In the genomic region with DNA sequence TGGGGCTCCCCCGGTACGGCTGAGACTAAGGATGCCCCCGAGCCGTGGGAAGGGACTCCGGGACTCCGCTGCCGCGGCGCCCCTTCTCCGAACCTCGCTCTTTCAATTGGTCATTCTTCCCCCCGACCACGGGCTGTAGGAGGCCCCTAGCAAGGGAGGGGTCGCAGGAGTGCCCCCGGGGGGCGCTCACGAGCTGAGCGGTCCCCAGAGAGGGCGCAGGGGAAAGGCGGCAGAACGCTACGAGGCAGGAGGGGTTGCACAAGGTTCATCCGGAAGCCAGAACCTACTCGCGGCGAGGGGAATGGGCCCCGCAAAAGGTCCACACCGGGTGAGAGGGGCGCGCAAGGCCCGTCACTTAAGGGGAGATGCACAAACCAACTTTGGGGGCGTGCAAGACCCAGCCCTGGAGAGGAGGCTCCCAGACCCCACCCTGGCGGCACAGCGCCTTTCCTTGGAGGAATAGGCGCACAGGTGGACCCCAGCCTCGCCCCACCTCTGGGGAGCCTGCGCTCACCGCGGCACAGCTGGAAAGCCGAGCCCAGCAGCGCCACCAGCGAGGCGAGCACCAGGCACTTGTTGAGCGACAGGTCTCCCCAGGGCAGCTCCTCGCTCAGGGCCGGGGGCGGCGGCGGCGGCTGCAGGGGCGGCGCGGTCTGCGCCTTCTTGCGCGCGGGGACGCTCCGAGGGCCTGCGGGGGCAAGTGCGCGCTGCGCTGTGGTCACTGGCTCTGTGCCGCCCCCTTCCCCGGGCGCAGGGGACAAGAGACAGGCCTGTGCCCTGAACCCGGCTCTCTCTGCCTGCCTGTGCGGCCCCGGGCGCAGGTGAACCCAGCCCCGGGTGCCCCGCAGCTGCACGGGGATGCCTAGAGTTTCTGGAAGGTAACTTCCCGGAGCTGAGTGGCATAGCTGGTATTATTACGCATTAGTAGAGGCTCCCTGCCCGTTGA, we compare ENCODE assay signal across 7 cellular contexts. TPM values are rescaled to one million over a fixed set of nuclear protein-coding genes. Genes with fewer than 3 reads are reported as not detected.
DNase-seq lines count a peak whose midpoint lies in the region; ATAC-seq and TF ChIP-seq lines count a peak whose summit lies in the region.

No MANE protein-coding gene starts in this region.

- ATAC-seq in T-helper 17 cell (peak; percentile 39), HG03439 (IDR thresholded peaks at IDR 0.05; ENCODE audit: unreplicated experiment) (no peak), GM19467 (IDR thresholded peaks at IDR 0.05; ENCODE audit: unreplicated experiment) (no peak)

- no peak for DNase-seq in GM23248
- DNase-seq in T-helper 17 cell: no peak
- DNase-seq in effector CD4-positive, alpha-beta T cell: peak; percentile 43
- DNase-seq in smooth muscle cell (lab: John Stamatoyannopoulos, UW; ENCODE audit: unreplicated experiment): no peak
- DNase-seq in SW480 (ENCODE audit: low spot score): no peak

- H3K27ac ChIP-seq in GM23248 (no peak overlapping the region), smooth muscle cell (ENCODE audit: low read depth) (no peak overlapping the region)

- 13% methylated on average over 54 to 68 of the region's 76 CpGs for WGBS in GM23248 (ENCODE audit: low coverage in 1 of 2, low lambda C conversion rate in 2 of 2, missing lambda C conversion rate in 2 of 2), 2 experiments
- 6% methylated on average over 54 of the region's 76 CpGs for WGBS in smooth muscle cell (ENCODE audit: low lambda C conversion rate)

- H4K20me1 ChIP-seq in GM23248 (ENCODE audit: insufficient read depth) (no peaks in the 10 kb centered on the region), smooth muscle cell (ENCODE audit: low read depth) (peaks cover 23% of the 10 kb centered on the region)

- no peaks in the 10 kb centered on the region for H3F3A ChIP-seq in GM23248 (ENCODE audit: insufficient read depth)
- H3F3A ChIP-seq in smooth muscle cell (ENCODE audit: low read depth): no peaks in the 10 kb centered on the region

- peak overlapping the region; percentile 43 for H3K27ac Mint-ChIP-seq in T-helper 17 cell

- no peaks in the 10 kb centered on the region for H3K36me3 ChIP-seq in GM23248 (ENCODE audit: low read depth)
- no peaks in the 10 kb centered on the region for H3K36me3 ChIP-seq in smooth muscle cell (ENCODE audit: low read depth)

- H3K4me2 ChIP-seq in GM23248 (ENCODE audit: unreplicated experiment) (peak overlapping the region; percentile 35), smooth muscle cell (peak overlapping the region; percentile 73)

- no peak for TF ChIP-seq CTCF in smooth muscle cell (IDR thresholded peaks at IDR 0.05; ENCODE audit: borderline replicate concordance, insufficient read depth, poor library complexity, severe bottlenecking)

- in situ Hi-C loops in GM23248 (cut with MboI): no loop called here

- peaks cover 2% of the 10 kb centered on the region for H3K4me1 Mint-ChIP-seq in T-helper 17 cell

- H3K4me3 ChIP-seq in GM23248: no peak overlapping the region
- H3K4me3 ChIP-seq in smooth muscle cell: peak overlapping the region; percentile 13

- H3K9me2 ChIP-seq in GM23248 (ENCODE audit: insufficient read depth): no peaks in the 10 kb centered on the region

- H3K79me2 ChIP-seq in GM23248 (ENCODE audit: insufficient read depth) (no peaks in the 10 kb centered on the region), smooth muscle cell (ENCODE audit: low read depth) (no peaks in the 10 kb centered on the region)

- H3K4me3 Mint-ChIP-seq in T-helper 17 cell: peak overlapping the region; percentile 83

- no peaks in the 10 kb centered on the region for H3K4me1 ChIP-seq in GM23248 (ENCODE audit: insufficient read depth)
- peaks cover 7% of the 10 kb centered on the region for H3K4me1 ChIP-seq in smooth muscle cell (ENCODE audit: low read depth)

- peaks cover 2% of the 10 kb centered on the region for H3K36me3 Mint-ChIP-seq in T-helper 17 cell (ENCODE audit: low read depth)

- H3K9ac ChIP-seq in GM23248 (no peak overlapping the region), smooth muscle cell (ENCODE audit: low read depth) (no peak overlapping the region)

- H3K27me3 Mint-ChIP-seq in T-helper 17 cell: no peaks in the 10 kb centered on the region

- no peaks in the 10 kb centered on the region for H3K9me3 ChIP-seq in GM23248 (ENCODE audit: low read depth)
- no peaks in the 10 kb centered on the region for H3K9me3 ChIP-seq in T-helper 17 cell (ENCODE audit: control insufficient read depth, low read length, poor library complexity, severe bottlenecking)
- H3K9me3 ChIP-seq in smooth muscle cell (replicated peaks; ENCODE audit: low read depth): no peaks in the 10 kb centered on the region

- H3K27me3 ChIP-seq in GM23248 (replicated peaks; ENCODE audit: insufficient read depth) (peaks cover 26% of the 10 kb centered on the region), smooth muscle cell (ENCODE audit: low read depth) (peaks cover 22% of the 10 kb centered on the region)

- H2AFZ ChIP-seq in GM23248: no peak overlapping the region
- H2AFZ ChIP-seq in smooth muscle cell (ENCODE audit: low read depth): no peak overlapping the region

RNA-seq across cellular contexts. Expression of gene JSRP1, which starts 2.8 kb away (rescaled TPM):
- total RNA-seq in GM23248 (2014; rRNA removed; shearing (Covaris generic)): not detected in 2 replicates
- polyA plus RNA-seq in GM23248 (2016; fragmentation: Nextera tagmentation; extraction: Ambion mirVana) (0.41 TPM in 1 of 2 replicates, not detected in the other), smooth muscle cell (0.59 TPM in 1 of 2 replicates, not detected in the other)
- total RNA-seq in T-helper 17 cell (1 to 10 TPM in 1 of 2 donors, under 1 TPM in 1; 0.55 to 1.0 TPM), smooth muscle cell (not detected in 2 replicates)

RNA-seq across cellular contexts. Expression of gene AMH, which starts 4.3 kb away (rescaled TPM):
- total RNA-seq in GM23248 (2014; rRNA removed; shearing (Covaris generic)): not detected in 2 replicates
- not detected in 2 replicates for polyA plus RNA-seq in GM23248 (2016; fragmentation: Nextera tagmentation; extraction: Ambion mirVana)
- total RNA-seq in T-helper 17 cell: 1 to 10 TPM in 1 of 2 donors, under 1 TPM in 1; 0.50 to 2.7 TPM
- total RNA-seq in smooth muscle cell: 2.9 and 3.5 TPM in 2 replicates
- 12.6 and 20.7 TPM in 2 replicates for polyA plus RNA-seq in smooth muscle cell

RNA-seq across cellular contexts. Expression of gene SF3A2, which starts 16.8 kb away (rescaled TPM):
- 20.9 and 26.7 TPM in 2 replicates for total RNA-seq in GM23248 (2014; rRNA removed; shearing (Covaris generic))
- 13.7 and 16.8 TPM in 2 replicates for polyA plus RNA-seq in GM23248 (2016; fragmentation: Nextera tagmentation; extraction: Ambion mirVana)
- 100 to 1,000 TPM; 119 to 135 TPM for total RNA-seq in T-helper 17 cell
- 8.4 and 28.5 TPM in 2 replicates for total RNA-seq in smooth muscle cell
- 63.0 and 78.1 TPM in 2 replicates for polyA plus RNA-seq in smooth muscle cell

RNA-seq across cellular contexts. Expression of gene PLEKHJ1, which starts 17.2 kb away (rescaled TPM):
- total RNA-seq in GM23248 (2014; rRNA removed; shearing (Covaris generic)): 68.3 and 85.1 TPM in 2 replicates
- 62.3 and 69.5 TPM in 2 replicates for polyA plus RNA-seq in GM23248 (2016; fragmentation: Nextera tagmentation; extraction: Ambion mirVana)
- 10 to 100 TPM; 38.6 to 40.2 TPM for total RNA-seq in T-helper 17 cell
- total RNA-seq in smooth muscle cell: 36.0 and 38.6 TPM in 2 replicates
- polyA plus RNA-seq in smooth muscle cell: 76.5 and 94.5 TPM in 2 replicates

RNA-seq across cellular contexts. Expression of gene PEAK3, which starts 28.6 kb away (rescaled TPM):
- total RNA-seq in GM23248 (2014; rRNA removed; shearing (Covaris generic)): not detected in 2 replicates
- polyA plus RNA-seq in GM23248 (2016; fragmentation: Nextera tagmentation; extraction: Ambion mirVana) (0.19 TPM in 1 of 2 replicates, not detected in the other), smooth muscle cell (0.37 and 0.71 TPM in 2 replicates)
- total RNA-seq in T-helper 17 cell (not detected), smooth muscle cell (not detected in 2 replicates)
